ENCODE assay signal across 8 cellular contexts in genomic region chr14:73026845-73027542, GRCh38. TPM values are rescaled to one million over a fixed set of nuclear protein-coding genes. Genes with fewer than 3 reads are reported as not detected.
DNase-seq lines count a peak whose midpoint lies in the region; ATAC-seq and TF ChIP-seq lines count a peak whose summit lies in the region.

Gene ZFYVE1 (minus strand): TSS chr14:73027106. CDS start chr14:73024508, 2,598 bp downstream.

- H3K27me3 ChIP-seq in kidney epithelial cell (ENCODE audit: control insufficient read depth, insufficient read depth, low read length) = no peaks in the 10 kb centered on the region

- no peak for TF ChIP-seq CTCF in kidney epithelial cell (IDR thresholded peaks at IDR 0.05; ENCODE audit: insufficient read depth, low read length, poor library complexity, severe bottlenecking)

- peak; percentile 60 for TF ChIP-seq POLR2A in GM19193 (IDR thresholded peaks at IDR 0.05; ENCODE audit: extremely low read depth, insufficient read depth, insufficient read length)

- ATAC-seq in HG03439 (IDR thresholded peaks at IDR 0.05; ENCODE audit: unreplicated experiment) = peak; percentile 94

- H3K27ac ChIP-seq in cingulate gyrus (ENCODE audit: low read depth, low read length) = peak within 1 kb of the TSS; percentile 71

- DNase-seq in AG20443 (ENCODE audit: low spot score) (peak; percentile 98), NCI-H510A treated with DMSO at 0.1 percent for 48 hours (lab: John Stamatoyannopoulos, UW) (peak; percentile 97), kidney epithelial cell (ENCODE audit: low read depth) (peak; percentile 98)
- peak; percentile 83 to 87 for DNase-seq in activated CD4-positive, alpha-beta T cell treated with anti-CD3 and anti-CD28 coated beads for 24 hours (ENCODE audit: low read depth in 2 of 2)
- DNase-seq in stimulated activated CD4-positive, alpha-beta T cell treated with anti-CD3 and anti-CD28 coated beads, Interleukin-15, amount 100 ng/mL, for 48 hours (ENCODE audit: low read depth in 2 of 2) = peak; percentile 88

- H3K36me3 ChIP-seq in kidney epithelial cell (ENCODE audit: control insufficient read depth, insufficient read depth, low read length) = peaks cover 2% of the 10 kb centered on the region

- peak within 1 kb of the TSS; percentile 71 for H3K4me3 ChIP-seq in kidney epithelial cell (ENCODE audit: low read depth, low read length)

RNA-seq across cellular contexts. Expression of gene ZFYVE1, which starts in this region (rescaled TPM):
- total RNA-seq in kidney epithelial cell = 18.4 and 20.4 TPM in 2 replicates

Comparison
In these comparisons a context has a peak if more than half of its experiments do, and no peak if none do; other contexts are left out.
1. Peak in every context shown above with its lines: DNase-seq, ATAC-seq, H3K4me3 ChIP-seq and H3K27ac ChIP-seq.